Comparison of ENCODE assay signal across 23 cellular contexts in genomic region chr6:53694800-53695394, GRCh38. TPM values are rescaled to one million over a fixed set of nuclear protein-coding genes. Genes with fewer than 3 reads are reported as not detected.
A peak's percentile ranks its signal among the peaks of the same experiment; 100 is the strongest.
DNase-seq lines count a peak whose midpoint lies in the region; TF ChIP-seq lines count a peak whose summit lies in the region.
"Had no signal": no experiment of that assay in that cellular context is flagged by ENCODE, and none has a peak within 500 bp of the region (broad histone marks: within the 10 kb centered on the region; RNA-seq: fewer than 3 reads in every experiment).

No MANE protein-coding gene starts in this region.

- H3K9me3 ChIP-seq in Caco-2 (no peaks in the 10 kb centered on the region), thyroid gland (no peaks in the 10 kb centered on the region), spleen (no peaks in the 10 kb centered on the region)
- H3K9me3 ChIP-seq: SK-N-SH had no signal

- no peak overlapping the region for H3K4me3 Mint-ChIP-seq in Caco-2 (ENCODE audit: unreplicated experiment)
- H3K4me3 Mint-ChIP-seq in nephron: no peak overlapping the region
- H3K4me3 Mint-ChIP-seq: CD8-positive, alpha-beta T cell had no signal

- POLR2A ChIA-PET in Caco-2 (lab: Charles Lee): interaction anchor here (0.5 kb wide), 1 partner anchor 101 kb away, joined by 3 read pairs; no protein-coding TSS in a partner anchor

- H3K4me1 ChIP-seq in Caco-2 (peaks cover 22% of the 10 kb centered on the region), thyroid gland (peaks cover 34 to 52% of the 10 kb centered on the region in 2 donors), spleen (no peaks in the 10 kb centered on the region)

- TF ChIP-seq CTCF in 22Rv1 (IDR thresholded peaks at IDR 0.05): no peak
- TF ChIP-seq CTCF in Caco-2 (IDR thresholded peaks at IDR 0.05; ENCODE audit: insufficient read depth in 1 of 2, low read depth in 1 of 2, low read length in 1 of 2, severe bottlenecking in 1 of 2, unreplicated experiment in 1 of 2): no peak
- TF ChIP-seq CTCF in nephron (IDR thresholded peaks at IDR 0.05; ENCODE audit: unreplicated experiment in 3 of 3): no peak
- no peak for TF ChIP-seq CTCF in thyroid gland (IDR thresholded peaks at IDR 0.05)
- no peak for TF ChIP-seq CTCF in spleen (IDR thresholded peaks at IDR 0.05 in 8 of 11, conservative IDR thresholded peaks at IDR 0.05 in 3 of 11)

- DNase-seq in Caco-2 (no peak), thyroid gland (no peak), spleen (no peak), SHP77 treated with DMSO at 0.1 percent for 48 hours (lab: John Stamatoyannopoulos, UW) (no peak)
- no peak for DNase-seq in stimulated activated naive CD4-positive, alpha-beta T cell treated with Interleukin-2 at 50 U/mL for 16 hours (lab: John Stamatoyannopoulos, UW)
- DNase-seq: C1 segment of cervical spinal cord; CD8-positive, alpha-beta T cell; DMS 273 treated with DMSO at 0.1 percent for 48 hours; DMS79; EL; GF-D8; KBM-7; MV-4-11; NCI-H1105; NCI-H1436 treated with DMSO at 0.1 percent for 48 hours; NCI-H2029; NCI-H446; NCI-H524 treated with DMSO at 0.1 percent for 48 hours; NCI-H774; SK-N-SH had no signal

- H3K27me3 Mint-ChIP-seq in Caco-2 (ENCODE audit: insufficient read depth, unreplicated experiment) (no peaks in the 10 kb centered on the region), nephron (ENCODE audit: low read depth) (peaks cover 5% of the 10 kb centered on the region)

- H3K36me3 ChIP-seq in Caco-2 (ENCODE audit: control insufficient read depth, insufficient read depth, low read length) (no peaks in the 10 kb centered on the region), thyroid gland (no peaks in the 10 kb centered on the region), spleen (no peaks in the 10 kb centered on the region)

- H3K27ac ChIP-seq in 22Rv1: peak overlapping the region; percentile 54
- H3K27ac ChIP-seq in thyroid gland: peak overlapping the region; percentile 34 to 87 (median 82)
- H3K27ac ChIP-seq in spleen: no peak overlapping the region

- TF ChIP-seq POLR2A in thyroid gland (IDR thresholded peaks at IDR 0.05) (no peak), spleen (IDR thresholded peaks at IDR 0.05) (no peak)

- H3K9me3 Mint-ChIP-seq in Caco-2 (ENCODE audit: unreplicated experiment) (no peaks in the 10 kb centered on the region), nephron (no peaks in the 10 kb centered on the region)
- H3K9me3 Mint-ChIP-seq: CD8-positive, alpha-beta T cell had no signal

- intact Hi-C loops in Caco-2 (cut with micrococcal nuclease; ENCODE audit: unreplicated experiment) (no loop called here), thyroid gland (cut with DNase I) (no loop called here), spleen (cut with DNase I; ENCODE audit: low total_unique reads) (no loop called here)

- H3K27ac Mint-ChIP-seq in Caco-2 (ENCODE audit: unreplicated experiment) (peak overlapping the region; percentile 12), nephron (peak overlapping the region; percentile 20 to 83 (median 33))
- H3K27ac Mint-ChIP-seq: CD8-positive, alpha-beta T cell had no signal

- H3K27me3 ChIP-seq in Caco-2 (replicated peaks; ENCODE audit: control insufficient read depth, insufficient read depth, low read length) (no peaks in the 10 kb centered on the region), thyroid gland (no peaks in the 10 kb centered on the region), spleen (replicated peaks in 1 of 7) (peaks cover 0 to 5% (median 0%) of the 10 kb centered on the region in 7 donors)

- WGBS in thyroid gland, 2 donors: 68 to 78% methylated on average over 7 of the region's 7 CpGs
- 73 to 92% (median 79%) methylated on average over 7 of the region's 7 CpGs for WGBS in spleen, 5 donors

- no TSS peak for BruUV-seq in Caco-2 (replicated peaks; lab: Mats Ljungman, UMichigan)

- H3K36me3 Mint-ChIP-seq in Caco-2 (ENCODE audit: insufficient read depth, unreplicated experiment) (peaks cover 4% of the 10 kb centered on the region), nephron (ENCODE audit: low read depth) (no peaks in the 10 kb centered on the region)
- H3K36me3 Mint-ChIP-seq: CD8-positive, alpha-beta T cell had no signal

- CTCF ChIA-PET in Caco-2 (lab: Charles Lee): interaction anchor here (0.6 to 2.5 kb wide), 4 partner anchors 16 to 201 kb away, joined by 3 to 15 read pairs (median 4); no protein-coding TSS in a partner anchor

- H3K4me1 Mint-ChIP-seq in Caco-2 (ENCODE audit: low read depth, unreplicated experiment) (peaks cover 30% of the 10 kb centered on the region), nephron (peaks cover 34% of the 10 kb centered on the region)

- H3K4me3 ChIP-seq in Caco-2 (ENCODE audit: low read depth, low read length) (no peak overlapping the region), thyroid gland (replicated peaks in 1 of 3) (no peak overlapping the region), spleen (no peak overlapping the region)

RNA-seq across cellular contexts. Expression of gene KLHL31, which starts 29.3 kb away (rescaled TPM):
- total RNA-seq in Caco-2 (2022) (1.00 and 1.0 TPM in 2 replicates), thyroid gland (1 to 10 TPM in 2 of 4 donors, under 1 TPM in 2; 0.54 to 1.6 (median 1.0) TPM), spleen (under 1 TPM; 0.10 to 0.51 (median 0.23) TPM)
- polyA plus RNA-seq in spleen: under 1 TPM; 0.09 to 0.22 (median 0.15) TPM
- total RNA-seq: LHCN-M2 had no signal
- polyA plus RNA-seq: SK-N-SH had no signal

Comparison
In these comparisons a context has a peak if more than half of its experiments do, and no peak if none do; other contexts are left out.
1. H3K27ac ChIP-seq: peak in 22Rv1 (single experiment) and thyroid gland (3 of 3); none in spleen (0 of 8).